ENCODE assay signal across 7 cellular contexts in the genomic region with DNA sequence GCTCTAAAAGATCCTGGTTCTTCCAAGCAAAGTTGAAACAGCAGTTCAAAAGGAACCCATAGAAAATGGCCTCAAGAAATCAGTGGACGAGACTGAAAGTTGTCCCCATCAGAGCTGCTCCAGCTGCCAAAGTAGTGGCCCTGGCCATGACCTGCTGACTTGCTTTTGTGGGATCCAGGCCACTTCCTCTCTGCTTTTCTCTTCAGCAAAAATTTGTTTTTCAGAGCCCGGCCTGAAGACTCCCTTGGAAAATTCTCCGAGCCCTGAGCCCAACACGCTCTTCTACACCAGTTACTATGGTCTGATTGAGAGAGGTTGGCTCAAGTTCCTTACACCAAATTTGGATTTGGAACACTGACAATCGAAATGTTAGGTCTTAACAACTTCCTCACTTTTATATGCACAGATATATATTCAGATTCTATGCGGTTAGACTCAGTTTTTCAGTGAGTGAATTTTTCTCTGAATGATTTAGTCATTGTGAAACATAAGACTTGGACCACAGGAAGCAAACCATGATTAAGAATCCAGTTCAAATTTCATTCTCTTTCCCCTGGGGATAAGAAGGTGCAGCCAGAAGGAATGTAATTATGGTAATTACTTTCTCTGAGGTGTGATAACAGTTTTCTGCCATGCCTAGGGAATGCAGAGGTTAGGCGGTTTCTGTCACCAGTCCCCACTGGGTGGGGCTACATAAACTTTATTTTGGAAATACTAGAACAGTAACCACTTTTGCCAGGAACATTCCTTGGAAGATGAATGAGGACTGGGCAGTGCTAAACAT.
DNase-seq lines count a peak whose midpoint lies in the region; ATAC-seq, FAIRE-seq and TF ChIP-seq lines count a peak whose summit lies in the region.

No MANE protein-coding gene starts in this region.

- FAIRE-seq in RCC 7860 (lab: Jason Lieb, UNC) = no peak

- in situ Hi-C loops in gastrocnemius medialis (cut with MboI; ENCODE audit: low sequenced_read_pairs in 4 of 4) = loop anchor here (25.0 kb wide), 3 partner anchors 510 to 835 kb away; no protein-coding TSS in a partner anchor

- ATAC-seq in GM19395 (IDR thresholded peaks at IDR 0.05; ENCODE audit: unreplicated experiment) (peak; percentile 75), HG03558 (IDR thresholded peaks at IDR 0.05; ENCODE audit: extremely low read depth, unreplicated experiment) (peak; percentile 67), gastrocnemius medialis (peak; percentile 71 to 72)

- DNase-seq in epithelial cell of esophagus (ENCODE audit: low read depth) = peak; percentile 84
- DNase-seq in gastrocnemius medialis = peak in 1 of 2 donors; percentile 43
- no peak for DNase-seq in RCC 7860 (ENCODE audit: low spot score)
- no peak for DNase-seq in DMS79 (lab: John Stamatoyannopoulos, UW)
- DNase-seq in effector CD8-positive, alpha-beta T cell (lab: John Stamatoyannopoulos, UW) = no peak

- TF ChIP-seq POLR2A in gastrocnemius medialis (IDR thresholded peaks at IDR 0.05) = no peak

- peak overlapping the region; percentile 71 to 84 (median 78) for H3K27ac ChIP-seq in gastrocnemius medialis

- no peaks in the 10 kb centered on the region for H3K36me3 ChIP-seq in gastrocnemius medialis

- no peak for TF ChIP-seq CTCF in epithelial cell of esophagus (IDR thresholded peaks at IDR 0.05; ENCODE audit: insufficient read depth, low read depth, low read length, missing control alignments)
- no peak for TF ChIP-seq CTCF in gastrocnemius medialis (IDR thresholded peaks at IDR 0.05 in 4 of 5, conservative IDR thresholded peaks at IDR 0.05 in 1 of 5)

- H3K9me3 ChIP-seq in gastrocnemius medialis = no peaks in the 10 kb centered on the region

- no peak overlapping the region for H3K4me3 ChIP-seq in epithelial cell of esophagus (ENCODE audit: low read length)
- H3K4me3 ChIP-seq in gastrocnemius medialis = peak overlapping the region in 3 of 4 donors; percentile 13 to 29 (median 28)

- peaks cover 48 to 51% of the 10 kb centered on the region in 2 donors for H3K4me1 ChIP-seq in gastrocnemius medialis

- H3K27me3 ChIP-seq in gastrocnemius medialis = no peaks in the 10 kb centered on the region

- intact Hi-C loops in gastrocnemius medialis (cut with DNase I; ENCODE audit: low total_unique reads) = loop anchor here (5.0 kb wide), 1 partner anchor 595 kb away; no protein-coding TSS in a partner anchor
